ENCODE assay signal across 19 cellular contexts in genomic region chr12:73226585-73226984, GRCh38.
A peak's percentile ranks its signal among the peaks of the same experiment; 100 is the strongest.
DNase-seq lines count a peak whose midpoint lies in the region; ATAC-seq, FAIRE-seq and TF ChIP-seq lines count a peak whose summit lies in the region.
"Had no signal": no experiment of that assay in that cellular context is flagged by ENCODE, and none has a peak within 500 bp of the region (broad histone marks: within the 10 kb centered on the region; RNA-seq: fewer than 3 reads in every experiment).

No MANE protein-coding gene starts in this region.

- TF ChIP-seq EP300 in HepG2 (IDR thresholded peaks at IDR 0.05; ENCODE audit: low read depth in 2 of 2, low read length in 2 of 2) (no peak), HepG2 (CRISPR knock-in tag; IDR thresholded peaks at IDR 0.05; ENCODE audit: borderline replicate concordance) (no peak)

- 39% methylated on average over 1 of the region's 1 CpG for WGBS in liver
- 0% methylated on average over 1 of the region's 1 CpG for WGBS in HepG2 (ENCODE audit: low lambda C conversion rate)
- WGBS in prostate gland: 69% methylated on average over 1 of the region's 1 CpG

- no peak overlapping the region for H3K4me2 ChIP-seq in HepG2 (ENCODE audit: low read depth, low read length)
- H3K4me2 ChIP-seq: BLaER1 had no signal

- H3K4me3 ChIP-seq in liver (ENCODE audit: low read depth in 1 of 3, low read length in 3 of 3) (no peak overlapping the region), HepG2 (replicated peaks in 1 of 3; ENCODE audit: insufficient read depth in 1 of 3, low read depth in 2 of 3, low read length in 3 of 3) (no peak overlapping the region), prostate gland (no peak overlapping the region)
- H3K4me3 ChIP-seq: BLaER1 had no signal

- H3K36me3 ChIP-seq in liver (ENCODE audit: control insufficient read depth in 4 of 4, insufficient read depth in 3 of 4, low read depth in 1 of 4, low read length in 3 of 4) (no peaks in the 10 kb centered on the region), HepG2 (replicated peaks in 1 of 2; ENCODE audit: control insufficient read depth in 1 of 2, insufficient read depth in 2 of 2, low read length in 2 of 2) (no peaks in the 10 kb centered on the region), prostate gland (no peaks in the 10 kb centered on the region)
- H3K36me3 ChIP-seq: BLaER1 had no signal

- H3K4me1 ChIP-seq in liver (ENCODE audit: control insufficient read depth in 4 of 4, insufficient read depth in 4 of 4, low read length in 3 of 4) (peaks cover 0 to 3% (median under 1%) of the 10 kb centered on the region in 4 donors), HepG2 (ENCODE audit: insufficient read depth, low read length) (no peaks in the 10 kb centered on the region), prostate gland (replicated peaks) (no peaks in the 10 kb centered on the region)
- H3K4me1 ChIP-seq: BLaER1, Caco-2 had no signal

- no peaks in the 10 kb centered on the region for H3K4me1 Mint-ChIP-seq in natural killer cell
- H3K4me1 Mint-ChIP-seq: B cell; CD4-positive, CD25-positive, alpha-beta regulatory T cell had no signal

- no peak overlapping the region for H3K9ac ChIP-seq in liver (ENCODE audit: low read depth in 1 of 2, low read length in 2 of 2)
- H3K9ac ChIP-seq in HepG2 (ENCODE audit: insufficient read depth, low read depth, low read length): no peak overlapping the region
- H3K9ac ChIP-seq: BLaER1 had no signal

- no peaks in the 10 kb centered on the region for H3K27me3 ChIP-seq in liver (ENCODE audit: control insufficient read depth in 4 of 4, insufficient read depth in 4 of 4, low read length in 3 of 4)
- H3K27me3 ChIP-seq in HepG2 (ENCODE audit: control insufficient read depth in 1 of 2, insufficient read depth in 2 of 2, low read length in 2 of 2): no peaks in the 10 kb centered on the region
- H3K27me3 ChIP-seq in prostate gland (replicated peaks; ENCODE audit: insufficient read depth): no peaks in the 10 kb centered on the region
- H3K27me3 ChIP-seq: BLaER1 had no signal

- no peak overlapping the region for H2AFZ ChIP-seq in HepG2 (ENCODE audit: low read length)

- TF ChIP-seq POLR2A in HepG2 (IDR thresholded peaks at IDR 0.05; ENCODE audit: insufficient read depth in 1 of 2, low read depth in 2 of 2, low read length in 2 of 2): no peak
- no peak for TF ChIP-seq POLR2A in prostate gland (IDR thresholded peaks at IDR 0.05)

- FAIRE-seq in HepG2 (lab: Jason Lieb, UNC): no peak
- FAIRE-seq: GM12892 had no signal

- intact Hi-C loops in HepG2 (cut with micrococcal nuclease; ENCODE audit: unreplicated experiment): no loop called here
- intact Hi-C loops in natural killer cell (cut with micrococcal nuclease): no loop called here
- intact Hi-C loops in prostate gland (cut with DNase I): no loop called here

- H3K9me3 ChIP-seq in liver (ENCODE audit: control insufficient read depth in 4 of 4, low read length in 3 of 4) (peaks cover 0 to 3% (median 0%) of the 10 kb centered on the region in 4 donors), HepG2 (ENCODE audit: low read length) (peaks cover 54% of the 10 kb centered on the region), prostate gland (no peaks in the 10 kb centered on the region)
- H3K9me3 ChIP-seq: BLaER1, Caco-2 had no signal

- H3K36me3 Mint-ChIP-seq in natural killer cell: no peaks in the 10 kb centered on the region
- H3K36me3 Mint-ChIP-seq: CD4-positive, CD25-positive, alpha-beta regulatory T cell; CD8-positive, alpha-beta T cell had no signal

- TF ChIP-seq CTCF in liver (IDR thresholded peaks at IDR 0.05; ENCODE audit: low read depth, low read length, missing input control): no peak
- TF ChIP-seq CTCF in HepG2 (CRISPR knock-in tag; IDR thresholded peaks at IDR 0.05): no peak
- no peak for TF ChIP-seq CTCF in natural killer cell (IDR thresholded peaks at IDR 0.05)
- no peak for TF ChIP-seq CTCF in prostate gland (IDR thresholded peaks at IDR 0.05)

- no peaks in the 10 kb centered on the region for H4K20me1 ChIP-seq in HepG2 (ENCODE audit: insufficient read depth, low read length)
- H4K20me1 ChIP-seq: BLaER1 had no signal

- no peak overlapping the region for H3K4me3 Mint-ChIP-seq in natural killer cell
- H3K4me3 Mint-ChIP-seq: B cell; CD4-positive, CD25-positive, alpha-beta regulatory T cell; CD8-positive, alpha-beta T cell had no signal

- no TSS peak for BruUV-seq in HepG2 (replicated peaks; lab: Mats Ljungman, UMichigan)

- ATAC-seq in HepG2: no peak
- peak; percentile 81 for ATAC-seq in left lobe of liver
- no peak for ATAC-seq in natural killer cell
- ATAC-seq: CD8-positive, alpha-beta T cell had no signal

- peaks cover 7 to 26% of the 10 kb centered on the region in 2 donors for H3K9me3 Mint-ChIP-seq in natural killer cell

- H3K27ac ChIP-seq in liver (ENCODE audit: low read depth in 1 of 2, low read length in 2 of 2): no peak overlapping the region
- H3K27ac ChIP-seq in HepG2 (ENCODE audit: extremely low read length, insufficient read depth, low read length): no peak overlapping the region
- no peak overlapping the region for H3K27ac ChIP-seq in prostate gland
- H3K27ac ChIP-seq: 22Rv1, BLaER1, C4-2B had no signal

- CTCF ChIA-PET in HepG2 (lab: Yijun Ruan, JAX; ENCODE audit: low intra/inter-chr PET ratio, low total read pairs): no interaction called here

- H3K27me3 Mint-ChIP-seq in natural killer cell (ENCODE audit: low read depth in 2 of 2): no peaks in the 10 kb centered on the region
- H3K27me3 Mint-ChIP-seq: B cell; CD4-positive, CD25-positive, alpha-beta regulatory T cell had no signal

- in situ Hi-C loops in HepG2 (cut with HindIII; ENCODE audit: extremely low pct_ligation_motif_present, low pct_unique_long_range_greater_than_20kb): no loop called here

- TF ChIP-seq RAD21 in liver (IDR thresholded peaks at IDR 0.05) (peak in 1 of 2 donors; percentile 37), HepG2 (CRISPR knock-in tag; IDR thresholded peaks at IDR 0.05) (no peak)

- H3K79me2 ChIP-seq in HepG2 (ENCODE audit: insufficient read depth, low read length): no peaks in the 10 kb centered on the region

- DNase-seq in HepG2 (ENCODE audit: low spot score) (no peak), left lobe of liver (ENCODE audit: low spot score) (no peak), renal cortical epithelial cell (ENCODE audit: low read depth) (peak; percentile 6), natural killer cell (no peak), prostate gland (ENCODE audit: low spot score) (no peak)
- DNase-seq: Caco-2; CD4-positive, CD25-positive, alpha-beta regulatory T cell; CD8-positive, alpha-beta T cell; DMS153; DND-41; GOT3; H7; HCEC 1CT had no signal

- POLR2A ChIA-PET in HepG2 (lab: Yijun Ruan, JAX): no interaction called here

- H3K27ac Mint-ChIP-seq in natural killer cell: no peak overlapping the region
- H3K27ac Mint-ChIP-seq: B cell; CD4-positive, CD25-positive, alpha-beta regulatory T cell; CD8-positive, alpha-beta T cell had no signal

TF ChIP-seq in liver, 16 proteins besides CTCF, POLR2A, EP300 and RAD21 (continues in another document):
- TF ChIP-seq EGR1 (IDR thresholded peaks at IDR 0.05; ENCODE audit: low read depth in 2 of 2) (no peak), SP1 (IDR thresholded peaks at IDR 0.05) (no peak), HNF4A (conservative IDR thresholded peaks at IDR 0.05) (peak; percentile 36 to 64), YY1 (IDR thresholded peaks at IDR 0.05) (peak; percentile 20), NR2F2 (IDR thresholded peaks at IDR 0.05) (no peak), GABPA (IDR thresholded peaks at IDR 0.05 in 1 of 2, conservative IDR thresholded peaks at IDR 0.05 in 1 of 2) (no peak), FOXA1 (IDR thresholded peaks at IDR 0.05) (peak; percentile 16), TAF1 (conservative IDR thresholded peaks at IDR 0.05) (no peak), RXRA (IDR thresholded peaks at IDR 0.05) (peak in 1 of 2 donors; percentile 64)
- TF ChIP-seq, protein P1, sequence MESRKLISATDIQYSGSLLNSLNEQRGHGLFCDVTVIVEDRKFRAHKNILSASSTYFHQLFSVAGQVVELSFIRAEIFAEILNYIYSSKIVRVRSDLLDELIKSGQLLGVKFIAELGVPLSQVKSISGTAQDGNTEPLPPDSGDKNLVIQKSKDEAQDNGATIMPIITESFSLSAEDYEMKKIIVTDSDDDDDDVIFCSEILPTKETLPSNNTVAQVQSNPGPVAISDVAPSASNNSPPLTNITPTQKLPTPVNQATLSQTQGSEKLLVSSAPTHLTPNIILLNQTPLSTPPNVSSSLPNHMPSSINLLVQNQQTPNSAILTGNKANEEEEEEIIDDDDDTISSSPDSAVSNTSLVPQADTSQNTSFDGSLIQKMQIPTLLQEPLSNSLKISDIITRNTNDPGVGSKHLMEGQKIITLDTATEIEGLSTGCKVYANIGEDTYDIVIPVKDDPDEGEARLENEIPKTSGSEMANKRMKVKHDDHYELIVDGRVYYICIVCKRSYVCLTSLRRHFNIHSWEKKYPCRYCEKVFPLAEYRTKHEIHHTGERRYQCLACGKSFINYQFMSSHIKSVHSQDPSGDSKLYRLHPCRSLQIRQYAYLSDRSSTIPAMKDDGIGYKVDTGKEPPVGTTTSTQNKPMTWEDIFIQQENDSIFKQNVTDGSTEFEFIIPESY (IDR thresholded peaks at IDR 0.05): peak; percentile 31

TF ChIP-seq in HepG2, 621 proteins besides CTCF, POLR2A, EP300 and RAD21 (continues in another document):
- no peak for TF ChIP-seq CENPX (CRISPR knock-in tag; IDR thresholded peaks at IDR 0.05)
- no peak for TF ChIP-seq BORCS8-MEF2B (CRISPR knock-in tag; IDR thresholded peaks at IDR 0.05)
- TF ChIP-seq STAG1 (CRISPR knock-in tag; IDR thresholded peaks at IDR 0.05): no peak
- no peak for TF ChIP-seq HDAC1 (CRISPR knock-in tag; IDR thresholded peaks at IDR 0.05)
- TF ChIP-seq MED1 (CRISPR knock-in tag; IDR thresholded peaks at IDR 0.05): no peak
- TF ChIP-seq SNAPC2 (CRISPR knock-in tag; IDR thresholded peaks at IDR 0.05): no peak
- no peak for TF ChIP-seq RARG (CRISPR knock-in tag; IDR thresholded peaks at IDR 0.05; ENCODE audit: low read depth)
- TF ChIP-seq FOXO1 (CRISPR knock-in tag; IDR thresholded peaks at IDR 0.05): no peak
- no peak for TF ChIP-seq TBP (CRISPR knock-in tag; IDR thresholded peaks at IDR 0.05)
- TF ChIP-seq SRSF4 (IDR thresholded peaks at IDR 0.05; ENCODE audit: low read depth, low read length, poor library complexity, severe bottlenecking): no peak
- TF ChIP-seq MZF1 (CRISPR knock-in tag; IDR thresholded peaks at IDR 0.05; ENCODE audit: borderline replicate concordance): no peak
